ENCODE assay signal across 8 cellular contexts in the genomic region with DNA sequence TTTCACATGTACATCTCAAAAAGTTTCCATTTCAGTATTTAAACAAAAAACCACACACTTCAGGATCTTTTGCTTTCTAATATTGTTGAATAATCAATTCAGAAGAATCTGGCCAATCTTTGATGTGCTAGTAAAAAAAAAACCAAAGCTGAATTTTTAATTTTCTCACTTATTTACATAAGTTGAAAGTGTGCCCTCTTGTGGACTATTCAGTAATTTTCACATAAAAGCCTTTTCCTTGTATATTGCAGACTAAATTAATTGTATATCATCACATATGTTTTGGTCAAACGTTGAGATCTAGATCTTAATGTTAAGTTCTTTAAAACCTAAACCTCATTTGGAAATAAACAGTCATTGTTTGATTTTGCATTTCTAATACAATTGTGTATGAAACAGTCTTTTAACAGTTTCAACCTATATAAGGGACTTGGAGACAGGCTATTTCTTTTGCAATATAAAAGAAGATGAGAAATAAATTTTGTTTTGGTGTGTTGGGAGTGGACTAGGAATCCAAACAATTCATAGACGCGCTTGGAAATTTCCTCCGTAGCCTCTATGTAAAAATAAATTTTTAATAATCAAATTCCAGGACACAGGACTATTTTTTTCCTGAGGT.
A peak's percentile ranks its signal among the peaks of the same experiment; 100 is the strongest.
DNase-seq lines count a peak whose midpoint lies in the region; ATAC-seq and TF ChIP-seq lines count a peak whose summit lies in the region.

No MANE protein-coding gene starts in this region.

- peak; percentile 12 for DNase-seq in COLO829 (ENCODE audit: low spot score)
- DNase-seq in HL-60 (ENCODE audit: low read depth in 1 of 2, low spot score in 1 of 2): peak in 1 of 2 experiments; percentile 5
- DNase-seq in OCI-LY7 (ENCODE audit: low spot score): peak; percentile 74
- DNase-seq in fibroblast of gingiva (ENCODE audit: low read depth): peak; percentile 52
- peak; percentile 46 for DNase-seq in pulmonary artery endothelial cell (ENCODE audit: low read depth, low spot score)
- DNase-seq in activated naive CD8-positive, alpha-beta T cell treated with anti-CD3 and anti-CD28 coated beads for 36 hours: no peak

- POLR2A ChIA-PET in OCI-LY7 (lab: Charles Lee): interaction anchor here (0.5 kb wide), 1 partner anchor 12 kb away, joined by 9 read pairs; no protein-coding TSS in a partner anchor

- intact Hi-C loops in OCI-LY7 (cut with micrococcal nuclease; ENCODE audit: unreplicated experiment): loop anchor here (5.0 kb wide), 1 partner anchor 67 kb away; the partner anchor contains the start of gene NIPBL

- ATAC-seq in HG02970 (IDR thresholded peaks at IDR 0.05; ENCODE audit: low FRiP score, unreplicated experiment): no peak
- no peak for ATAC-seq in HG03039 (IDR thresholded peaks at IDR 0.05; ENCODE audit: unreplicated experiment)

- CTCF ChIA-PET in OCI-LY7 (lab: Charles Lee; ENCODE audit: unreplicated experiment): no interaction called here

- no peaks in the 10 kb centered on the region for H3K9me3 ChIP-seq in OCI-LY7 (ENCODE audit: low read length)

- H3K4me2 ChIP-seq in OCI-LY7 (ENCODE audit: low read length): no peak overlapping the region

- no peak overlapping the region for H3K4me3 ChIP-seq in HL-60 (replicated peaks; ENCODE audit: insufficient read depth, low read length)
- no peak overlapping the region for H3K4me3 ChIP-seq in OCI-LY7 (ENCODE audit: low read depth, low read length, poor library complexity, severe bottlenecking)

- H3K79me2 ChIP-seq in OCI-LY7 (ENCODE audit: insufficient read depth, low read depth, low read length): peaks cover 72% of the 10 kb centered on the region

- no peaks in the 10 kb centered on the region for H3K27me3 Mint-ChIP-seq in activated naive CD8-positive, alpha-beta T cell treated with anti-CD3 and anti-CD28 coated beads for 36 hours

- peak; percentile 30 for TF ChIP-seq CTCF in HL-60 (IDR thresholded peaks at IDR 0.05; ENCODE audit: insufficient read depth, low read length)
- peak; percentile 87 for TF ChIP-seq CTCF in OCI-LY7 (conservative IDR thresholded peaks at IDR 0.05; ENCODE audit: low read length)

- H3K36me3 ChIP-seq in OCI-LY7 (ENCODE audit: insufficient read depth, low read length): no peaks in the 10 kb centered on the region

- H3K4me3 Mint-ChIP-seq in activated naive CD8-positive, alpha-beta T cell treated with anti-CD3 and anti-CD28 coated beads for 36 hours: no peak overlapping the region

- peaks cover 35% of the 10 kb centered on the region for H4K20me1 ChIP-seq in OCI-LY7 (ENCODE audit: insufficient read depth, low read length)

- no peaks in the 10 kb centered on the region for H3K9me2 ChIP-seq in OCI-LY7 (ENCODE audit: insufficient read depth, low read length)

- H3K9me3 Mint-ChIP-seq in activated naive CD8-positive, alpha-beta T cell treated with anti-CD3 and anti-CD28 coated beads for 36 hours: no peaks in the 10 kb centered on the region

- H3K4me1 Mint-ChIP-seq in activated naive CD8-positive, alpha-beta T cell treated with anti-CD3 and anti-CD28 coated beads for 36 hours: peaks cover 44% of the 10 kb centered on the region

- BruUV-seq in OCI-LY7 (replicated peaks; lab: Mats Ljungman, UMichigan): no TSS peak

- H3K27ac Mint-ChIP-seq in activated naive CD8-positive, alpha-beta T cell treated with anti-CD3 and anti-CD28 coated beads for 36 hours: no peak overlapping the region

- no peaks in the 10 kb centered on the region for H3K4me1 ChIP-seq in OCI-LY7 (ENCODE audit: insufficient read depth, low read length, poor library complexity, severe bottlenecking)

- no peak overlapping the region for H2AFZ ChIP-seq in OCI-LY7 (ENCODE audit: low read length)

- H3K27ac ChIP-seq in HL-60 (replicated peaks): no peak overlapping the region
- H3K27ac ChIP-seq in OCI-LY7 (ENCODE audit: low read depth, low read length, poor library complexity, severe bottlenecking): no peak overlapping the region

- H3K36me3 Mint-ChIP-seq in activated naive CD8-positive, alpha-beta T cell treated with anti-CD3 and anti-CD28 coated beads for 36 hours: no peaks in the 10 kb centered on the region

- no peaks in the 10 kb centered on the region for H3K27me3 ChIP-seq in HL-60 (ENCODE audit: insufficient read depth, poor library complexity, severe bottlenecking)
